Comparison of ENCODE assay signal across 17 cellular contexts in the genomic region with DNA sequence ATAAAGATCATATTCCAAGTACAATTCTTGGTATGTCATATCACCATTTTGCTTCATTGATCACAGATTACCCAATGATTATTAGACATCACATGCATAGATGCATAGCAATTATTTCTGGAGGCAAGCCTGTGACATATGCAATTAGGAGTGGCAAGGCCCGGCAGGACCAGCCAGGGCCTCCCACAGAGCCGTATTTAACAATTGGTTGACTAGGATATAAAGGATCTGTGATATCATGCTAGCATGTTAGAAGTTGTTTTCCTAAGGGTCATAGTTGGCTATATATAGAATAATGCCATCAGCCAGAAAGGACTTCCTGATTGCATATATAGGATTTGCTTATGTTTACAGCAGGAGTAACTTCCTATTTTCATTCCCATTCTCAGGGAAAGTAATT.
DNase-seq lines count a peak whose midpoint lies in the region; FAIRE-seq and TF ChIP-seq lines count a peak whose summit lies in the region.
"Had no signal": no experiment of that assay in that cellular context is flagged by ENCODE, and none has a peak within 500 bp of the region (broad histone marks: within the 10 kb centered on the region; RNA-seq: fewer than 3 reads in every experiment).

No MANE protein-coding gene starts in this region.

- no peak for TF ChIP-seq EP300 in H1 (IDR thresholded peaks at IDR 0.05; ENCODE audit: borderline replicate concordance in 1 of 2, low read depth in 2 of 2, low read length in 2 of 2)

- no peak overlapping the region for H2AFZ ChIP-seq in H1 (ENCODE audit: low read length)

- H3K4me3 ChIP-seq in BLaER1 treated with 17β-estradiol and CSF1 and Interleukin-3, amounts not matched to agents 10 nM and 100 nM, result no peak overlapping the region
- no peak overlapping the region for H3K4me3 ChIP-seq in HEK293 (ENCODE audit: low read depth, low read length)
- H3K4me3 ChIP-seq in H1 (ENCODE audit: extremely low read depth in 1 of 4, insufficient read depth in 2 of 4, low read depth in 3 of 4, low read length in 4 of 4), result no peak overlapping the region
- H3K4me3 ChIP-seq in mesendoderm (ENCODE audit: low read length), result no peak overlapping the region
- no peak overlapping the region for H3K4me3 ChIP-seq in tibial artery

- POLR2A ChIA-PET in HEK293 (lab: Yijun Ruan, JAX), result no interaction called here
- POLR2A ChIA-PET in H1 (lab: Charles Lee; ENCODE audit: partially characterized antibody), result no interaction called here

- H4K20me1 ChIP-seq in BLaER1 treated with 17β-estradiol and CSF1 and Interleukin-3, amounts not matched to agents 10 nM and 100 nM, result no peaks in the 10 kb centered on the region
- no peaks in the 10 kb centered on the region for H4K20me1 ChIP-seq in H1 (replicated peaks in 1 of 2; ENCODE audit: control insufficient read depth in 1 of 2, insufficient read depth in 2 of 2, low read length in 2 of 2)

- H4K91ac ChIP-seq in H1 (replicated peaks; ENCODE audit: insufficient read length, low read length), result no peak overlapping the region

- H2AK5ac ChIP-seq in H1 (ENCODE audit: low read depth, low read length) (no peak overlapping the region), mesendoderm (ENCODE audit: low read length) (no peak overlapping the region)

- H4K8ac ChIP-seq in H1 (ENCODE audit: extremely low read depth, insufficient read depth, low read length), result peak overlapping the region; percentile 14; the same call in 1 of the 2 replicates
- no peak overlapping the region for H4K8ac ChIP-seq in mesendoderm (ENCODE audit: low read depth, low read length)

- H3K4ac ChIP-seq in H1 (replicated peaks; ENCODE audit: insufficient read length, low read depth, low read length) (no peak overlapping the region), mesendoderm (ENCODE audit: low read depth, low read length) (no peak overlapping the region)

- no peak overlapping the region for H2BK120ac ChIP-seq in H1 (replicated peaks; ENCODE audit: low read depth, low read length)
- H2BK120ac ChIP-seq in mesendoderm (ENCODE audit: low read depth, low read length), result no peak overlapping the region

- peaks cover 0 to 5% (median 0%) of the 10 kb centered on the region in 11 experiments; a peak in 1 of 22 replicates for H3K9me3 ChIP-seq in BLaER1 treated with 17β-estradiol and CSF1 and Interleukin-3, amounts not matched to agents 10 nM and 100 nM (replicated peaks in 1 of 11)
- no peaks in the 10 kb centered on the region for H3K9me3 ChIP-seq in HEK293 (ENCODE audit: control insufficient read depth, insufficient read depth, low read depth, low read length)
- no peaks in the 10 kb centered on the region for H3K9me3 ChIP-seq in H1 (ENCODE audit: insufficient read depth in 2 of 2, low read depth in 1 of 2, low read length in 1 of 2)
- H3K9me3 ChIP-seq in tibial artery, result no peaks in the 10 kb centered on the region

- no peaks in the 10 kb centered on the region for H3K27me3 ChIP-seq in BLaER1 treated with 17β-estradiol and CSF1 and Interleukin-3, amounts not matched to agents 10 nM and 100 nM
- no peaks in the 10 kb centered on the region for H3K27me3 ChIP-seq in H1 (replicated peaks in 1 of 4; ENCODE audit: control insufficient read depth in 3 of 4, extremely low read depth in 1 of 4, insufficient read depth in 3 of 4, low read length in 3 of 4)
- no peaks in the 10 kb centered on the region for H3K27me3 ChIP-seq in mesendoderm (ENCODE audit: insufficient read depth, low read length, poor library complexity)
- H3K27me3 ChIP-seq in tibial artery, result no peaks in the 10 kb centered on the region

- H3K9ac ChIP-seq in BLaER1 treated with 17β-estradiol and CSF1 and Interleukin-3, amounts not matched to agents 10 nM and 100 nM, result 0 out of 22 replicates have a peak overlapping the region, but pooled peaks of 1 of the 11 experiments have one; percentile 2
- H3K9ac ChIP-seq in H1 (replicated peaks in 1 of 4; ENCODE audit: extremely low read depth in 1 of 4, low read depth in 3 of 4, low read length in 3 of 4) (no peak overlapping the region), mesendoderm (ENCODE audit: low read length) (no peak overlapping the region)

- H3K4me1 ChIP-seq in BLaER1 treated with 17β-estradiol and CSF1 and Interleukin-3, amounts not matched to agents 10 nM and 100 nM, result peaks cover 6 to 62% (median 39%) of the 10 kb centered on the region in 10 experiments; a peak in 19 of 20 replicates
- H3K4me1 ChIP-seq in HEK293 (ENCODE audit: control insufficient read depth, insufficient read depth, low read length) (no peaks in the 10 kb centered on the region), H1 (replicated peaks in 1 of 4; ENCODE audit: control insufficient read depth in 3 of 4, insufficient read depth in 4 of 4, low read length in 3 of 4) (no peaks in the 10 kb centered on the region), mesendoderm (ENCODE audit: control insufficient read depth, low read depth, low read length) (no peaks in the 10 kb centered on the region), tibial artery (peaks cover 0 to 10% (median 0%) of the 10 kb centered on the region in 4 donors)

- CTCF ChIA-PET in HEK293 (lab: Yijun Ruan, JAX), result interaction anchor here (0.6 kb wide), 1 partner anchor 28 kb away, joined by 3 read pairs; no protein-coding TSS in a partner anchor
- CTCF ChIA-PET in H1 (lab: Charles Lee; ENCODE audit: partially characterized antibody), result interaction anchor here (1.9 kb wide), 1 partner anchor 67 kb away, joined by 6 read pairs; no protein-coding TSS in a partner anchor

- H3K27ac ChIP-seq in BLaER1 treated with 17β-estradiol and CSF1 and Interleukin-3, amounts not matched to agents 10 nM and 100 nM, result peak overlapping the region in 5 of 11 experiments; percentile 7 to 50 (median 26); a peak in 5 of 22 replicates
- no peak overlapping the region for H3K27ac ChIP-seq in HEK293 (ENCODE audit: extremely low read depth, low read depth, low read length)
- H3K27ac ChIP-seq in H1 (ENCODE audit: low read depth, low read length), result no peak overlapping the region
- no peak overlapping the region for H3K27ac ChIP-seq in mesendoderm (ENCODE audit: low read depth, low read length)
- H3K27ac ChIP-seq in tibial artery, result no peak overlapping the region
- H3K27ac ChIP-seq: HL-60 had no signal

- TF ChIP-seq POLR2A in H1 (IDR thresholded peaks at IDR 0.05; ENCODE audit: control extremely low read depth in 1 of 2, low read depth in 2 of 2, low read length in 2 of 2), result no peak

- no peak for FAIRE-seq in H1 (lab: Jason Lieb, UNC)
- FAIRE-seq: GM19239 had no signal

- H2BK15ac ChIP-seq in H1 (ENCODE audit: low read length) (no peak overlapping the region), mesendoderm (replicated peaks; ENCODE audit: low read depth) (no peak overlapping the region)

- H3K79me1 ChIP-seq in H1 (ENCODE audit: low read depth, low read length) (no peaks in the 10 kb centered on the region), mesendoderm (ENCODE audit: low read length) (no peaks in the 10 kb centered on the region)

- no peak overlapping the region for H3K18ac ChIP-seq in H1 (ENCODE audit: extremely low read depth, low read length)
- H3K18ac ChIP-seq in mesendoderm (ENCODE audit: low read length), result no peak overlapping the region

- no peak overlapping the region for H2BK12ac ChIP-seq in H1 (ENCODE audit: low read depth, low read length)

- no peak for TF ChIP-seq RAD21 in H1 (IDR thresholded peaks at IDR 0.05 in 1 of 2, conservative IDR thresholded peaks at IDR 0.05 in 1 of 2; ENCODE audit: low read depth in 2 of 2, low read length in 2 of 2)

- H3K23ac ChIP-seq in H1 (ENCODE audit: insufficient read length) (no peak overlapping the region), mesendoderm (ENCODE audit: low read length) (no peak overlapping the region)

- H3K4me2 ChIP-seq in BLaER1 treated with 17β-estradiol and CSF1 and Interleukin-3, amounts not matched to agents 10 nM and 100 nM, result peak overlapping the region in 8 of 11 experiments; percentile 43 to 90 (median 76); a peak in 16 of 22 replicates
- H3K4me2 ChIP-seq in H1 (ENCODE audit: insufficient read depth in 1 of 2, low read depth in 2 of 2, low read length in 2 of 2), result no peak overlapping the region
- no peak overlapping the region for H3K4me2 ChIP-seq in mesendoderm (ENCODE audit: low read length)

- no peaks in the 10 kb centered on the region for H3K23me2 ChIP-seq in H1 (ENCODE audit: low read depth, low read length)

- TF ChIP-seq CTCF in HEK293 (tag by site-specific recombination; IDR thresholded peaks at IDR 0.05) (no peak), H1 (IDR thresholded peaks at IDR 0.05; ENCODE audit: control extremely low read depth in 1 of 3, insufficient read depth in 1 of 3, low read depth in 1 of 3, low read length in 3 of 3) (no peak), tibial artery (IDR thresholded peaks at IDR 0.05) (no peak)

- no peaks in the 10 kb centered on the region for H3K36me3 ChIP-seq in BLaER1 treated with 17β-estradiol and CSF1 and Interleukin-3, amounts not matched to agents 10 nM and 100 nM
- no peaks in the 10 kb centered on the region for H3K36me3 ChIP-seq in HEK293 (ENCODE audit: control insufficient read depth in 2 of 2, insufficient read depth in 1 of 2, low read length in 2 of 2)
- H3K36me3 ChIP-seq in H1 (ENCODE audit: control insufficient read depth in 2 of 4, insufficient read depth in 4 of 4, low read length in 3 of 4), result no peaks in the 10 kb centered on the region
- H3K36me3 ChIP-seq in mesendoderm (ENCODE audit: control insufficient read depth, insufficient read depth, low read length), result no peaks in the 10 kb centered on the region
- no peaks in the 10 kb centered on the region for H3K36me3 ChIP-seq in tibial artery

- H3K79me2 ChIP-seq in H1 (ENCODE audit: control insufficient read depth in 1 of 2, insufficient read depth in 2 of 2, low read length in 2 of 2), result no peaks in the 10 kb centered on the region
- no peaks in the 10 kb centered on the region for H3K79me2 ChIP-seq in mesendoderm (ENCODE audit: control insufficient read depth, insufficient read depth, low read length)

- H2BK5ac ChIP-seq in H1 (ENCODE audit: low read depth, low read length) (no peak overlapping the region), mesendoderm (ENCODE audit: low read length) (no peak overlapping the region)

- intact Hi-C loops in cardiac septum (cut with DNase I) (loop anchor here (5.0 kb wide), 1 partner anchor 198 kb away; the partner anchor contains the start of gene SMAD1), tibial artery (cut with DNase I; ENCODE audit: low total_unique reads) (no loop called here)

- no peak overlapping the region for H2BK20ac ChIP-seq in H1 (ENCODE audit: low read length)

- DNase-seq in H1 (ENCODE audit: low read depth in 1 of 2, low spot score in 2 of 2) (no peak), mesendoderm (peak; percentile 4), cardiac septum (ENCODE audit: low spot score) (no peak), tibial artery (no peak), LoVo (ENCODE audit: low spot score) (no peak)
- DNase-seq: 8988T; C1 segment of cervical spinal cord; Calu3; CD4-positive, alpha-beta T cell; DMS 273 treated with DMSO at 0.1 percent for 48 hours; DMS79 treated with DMSO at 0.1 percent for 48 hours; GF-D8; H7 had no signal

- H4K5ac ChIP-seq in H1 (ENCODE audit: insufficient read length, low read depth, low read length) (no peak overlapping the region), mesendoderm (ENCODE audit: low read length) (no peak overlapping the region)

- 60% methylated on average over 2 of the region's 2 CpGs; no CpG with 5 or more reads in 1 of the 2 experiments for WGBS in H1 (ENCODE audit: extremely low coverage in 1 of 2, insufficient coverage in 1 of 2, insufficient read length in 1 of 2, insufficient replicate concordance in 2 of 2, low coverage in 1 of 2, low lambda C conversion rate in 2 of 2, missing lambda C conversion rate in 1 of 2), 2 experiments
- no CpG with 5 or more reads among the region's 2 CpGs for WGBS in mesendoderm (ENCODE audit: extremely low coverage, insufficient coverage, low lambda C conversion rate)

- H3K14ac ChIP-seq in H1 (ENCODE audit: insufficient read length), result no peak overlapping the region

- H3K56ac ChIP-seq in H1 (replicated peaks; ENCODE audit: insufficient read length, low read depth, low read length), result no peak overlapping the region
- no peak overlapping the region for H3K56ac ChIP-seq in mesendoderm (ENCODE audit: low read length)

Comparison
In these comparisons a context has a peak if more than half of its experiments do, and no peak if none do; other contexts are left out.
1. H3K4me2 ChIP-seq: peak in BLaER1 treated with 17β-estradiol and CSF1 and Interleukin-3, amounts not matched to agents 10 nM and 100 nM (8 of 11); none in H1 (0 of 2) and mesendoderm (single experiment).